26 cellular contexts compared by ENCODE assay signal in the genomic region with DNA sequence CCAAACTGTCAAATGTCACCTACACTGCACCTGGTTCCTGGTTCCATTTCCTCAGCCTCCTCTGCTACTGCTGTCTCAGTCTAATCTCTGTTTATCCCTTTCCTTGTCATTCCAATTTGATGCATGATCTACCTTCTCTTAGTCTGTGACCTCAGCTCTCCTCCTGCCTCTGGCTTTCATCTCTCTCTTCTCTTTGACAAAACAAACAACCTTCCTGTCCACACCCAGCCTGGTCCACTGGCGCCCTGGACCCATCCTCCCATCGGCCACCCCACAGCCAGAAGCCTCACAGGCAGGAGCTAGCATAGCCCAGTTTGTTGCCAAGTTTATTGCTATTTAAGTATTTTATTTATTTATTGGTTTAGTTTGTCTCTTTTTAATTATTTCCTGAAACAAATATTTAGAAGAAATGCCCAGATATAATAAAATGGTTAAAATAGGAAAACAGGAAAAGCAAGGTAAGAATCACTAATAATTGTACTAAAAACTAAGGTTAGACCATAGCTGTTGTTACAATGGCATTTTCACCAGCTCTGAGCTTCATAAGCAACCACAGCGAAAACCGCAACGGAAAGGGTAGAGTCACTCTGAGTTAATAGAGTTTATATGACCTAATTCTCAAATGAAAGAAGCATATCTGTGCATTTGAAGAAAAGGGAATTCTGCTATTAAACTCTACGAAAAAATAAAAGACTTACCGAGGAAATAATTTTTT.
A peak's percentile ranks its signal among the peaks of the same experiment; 100 is the strongest.
DNase-seq lines count a peak whose midpoint lies in the region; ATAC-seq, FAIRE-seq and TF ChIP-seq lines count a peak whose summit lies in the region.
"Had no signal": no experiment of that assay in that cellular context is flagged by ENCODE, and none has a peak within 500 bp of the region (broad histone marks: within the 10 kb centered on the region; RNA-seq: fewer than 3 reads in every experiment).

No MANE protein-coding gene starts in this region.

- TF ChIP-seq CTCF in endodermal cell (conservative IDR thresholded peaks at IDR 0.05) = no peak
- no peak for TF ChIP-seq CTCF in right atrium auricular region (IDR thresholded peaks at IDR 0.05)
- TF ChIP-seq CTCF in WTC11 (IDR thresholded peaks at IDR 0.05) = no peak

- H3K4me1 Mint-ChIP-seq in endodermal cell (peaks cover 28% of the 10 kb centered on the region), WTC11 (peaks cover 15% of the 10 kb centered on the region)
- H3K4me1 Mint-ChIP-seq: CD14-positive monocyte; stimulated activated naive B cell treated with anti-CD40 and anti-IgM and Interleukin-4, amounts not matched to agents 10 μg/mL and 1 μg/mL and 100 μg/mL, for 72 hours had no signal

- 86 to 97% methylated on average over 6 to 7 of the region's 7 CpGs for WGBS in endodermal cell (ENCODE audit: insufficient coverage in 1 of 2, insufficient read length in 1 of 2), 2 experiments

- H3K36me3 ChIP-seq in endodermal cell (ENCODE audit: control insufficient read depth, insufficient read depth, low read length) = no peaks in the 10 kb centered on the region
- H3K36me3 ChIP-seq in neuron (ENCODE audit: insufficient read depth, low read length) = no peaks in the 10 kb centered on the region
- no peaks in the 10 kb centered on the region for H3K36me3 ChIP-seq in right atrium auricular region
- H3K36me3 ChIP-seq: HAP-1, vagina had no signal

- no peak overlapping the region for H2AFZ ChIP-seq in neuron (ENCODE audit: low read depth, low read length)
- H2AFZ ChIP-seq: PC-9 had no signal

- H3K4me1 ChIP-seq in endodermal cell (ENCODE audit: control insufficient read depth, insufficient read depth, low read length) = peaks cover 9% of the 10 kb centered on the region
- H3K4me1 ChIP-seq in neuron (ENCODE audit: insufficient read depth, low read length) = peaks cover 48% of the 10 kb centered on the region
- H3K4me1 ChIP-seq in right atrium auricular region = peaks cover 0 to 1% of the 10 kb centered on the region in 2 donors
- H3K4me1 ChIP-seq: HAP-1, vagina had no signal

- POLR2A ChIA-PET in WTC11 (lab: Charles Lee) = no interaction called here

- DNase-seq in ELR (ENCODE audit: low read depth) (peak; percentile 7), RCC 7860 (ENCODE audit: low spot score) (peak; percentile 30), endodermal cell (no peak), DMS 273 (lab: John Stamatoyannopoulos, UW; ENCODE audit: unreplicated experiment) (no peak), right atrium auricular region (ENCODE audit: low spot score) (no peak), WTC11 (ENCODE audit: low spot score) (no peak)
- DNase-seq: activated CD4-positive, alpha-beta T cell treated with anti-CD3 and anti-CD28 coated beads for 4 hours; activated naive CD4-positive, alpha-beta T cell treated with anti-CD3 and anti-CD28 coated beads, Interleukin-2, amount 50 U/mL, for 16 hours; aorta; caudate nucleus; mammary epithelial cell; NCI-H1694 treated with DMSO at 0.1 percent for 48 hours; NCI-H774; nucleus accumbens; PC-9; SIG-M5; stimulated activated CD4-positive, alpha-beta T cell treated with anti-CD3 and anti-CD28 coated beads, Interleukin-4, amount 100 ng/mL, for 24 hours; stimulated activated naive B cell treated with anti-CD40 and anti-IgM and Interleukin-4, amounts not matched to agents 10 μg/mL and 1 μg/mL and 100 μg/mL, for 72 hours had no signal

- H3K4me3 Mint-ChIP-seq in endodermal cell = no peak overlapping the region
- H3K4me3 Mint-ChIP-seq in WTC11 = no peak overlapping the region
- H3K4me3 Mint-ChIP-seq: activated T-helper 1 cell treated with anti-CD3 and anti-CD28 coated beads, Interleukin-12 subunit alpha, Interleukin-12 subunit beta, Interleukin-2, Interleukin-4 antibody, amounts not matched to agents 30 ng/mL and 10 ng/mL and 1 ng/mL, durations not matched to agents 14 hours and 24 hours and 36 hours; stimulated activated naive B cell treated with anti-CD40 and anti-IgM and Interleukin-4, amounts not matched to agents 10 μg/mL and 1 μg/mL and 100 μg/mL, for 72 hours; T-helper 1 cell treated with Interleukin-12 subunit alpha and Interleukin-12 subunit beta and Interleukin-4 antibody, amounts not matched to agents 30 μg/mL and 1 μg/mL, for 36 hours had no signal

- H3K27me3 Mint-ChIP-seq in endodermal cell (ENCODE audit: insufficient read depth) (peaks cover 25% of the 10 kb centered on the region), WTC11 (ENCODE audit: low read depth) (peaks cover 6% of the 10 kb centered on the region)

- no peak overlapping the region for H3K27ac Mint-ChIP-seq in endodermal cell
- no peak overlapping the region for H3K27ac Mint-ChIP-seq in WTC11
- H3K27ac Mint-ChIP-seq: activated T-helper 1 cell treated with anti-CD3 and anti-CD28 coated beads, Interleukin-12 subunit alpha, Interleukin-12 subunit beta, Interleukin-2, Interleukin-4 antibody, amounts not matched to agents 30 ng/mL and 10 ng/mL and 1 ng/mL, durations not matched to agents 14 hours and 24 hours and 36 hours; stimulated activated naive B cell treated with anti-CD40 and anti-IgM and Interleukin-4, amounts not matched to agents 10 μg/mL and 1 μg/mL and 100 μg/mL, for 72 hours; T-helper 1 cell treated with Interleukin-12 subunit alpha and Interleukin-12 subunit beta and Interleukin-4 antibody, amounts not matched to agents 30 μg/mL and 1 μg/mL, for 36 hours had no signal

- no peak for ATAC-seq in WTC11
- ATAC-seq: stimulated activated naive B cell treated with anti-CD40 and anti-IgM and Interleukin-4, amounts not matched to agents 10 μg/mL and 1 μg/mL and 100 μg/mL, for 72 hours had no signal

- H3K9ac ChIP-seq in endodermal cell (ENCODE audit: extremely low read depth, low read length, poor library complexity, severe bottlenecking) = no peak overlapping the region

- FAIRE-seq in RCC 7860 (lab: Jason Lieb, UNC) = peak; percentile 61
- FAIRE-seq: D721Med, endothelial cell of umbilical vein had no signal

- peak overlapping the region; percentile 15 for H3K27ac ChIP-seq in endodermal cell (ENCODE audit: low read depth, low read length)
- H3K27ac ChIP-seq in right atrium auricular region = no peak overlapping the region
- H3K27ac ChIP-seq: PC-9, vagina had no signal

- no peaks in the 10 kb centered on the region for H3K9me3 ChIP-seq in endodermal cell (ENCODE audit: control insufficient read depth, low read length)
- no peaks in the 10 kb centered on the region for H3K9me3 ChIP-seq in neuron (ENCODE audit: low read length)
- no peaks in the 10 kb centered on the region for H3K9me3 ChIP-seq in right atrium auricular region
- H3K9me3 ChIP-seq: HAP-1, vagina had no signal

- H3K4me3 ChIP-seq in endodermal cell (ENCODE audit: low read length) (no peak overlapping the region), neuron (ENCODE audit: low read length) (peak overlapping the region; percentile 1), right atrium auricular region (no peak overlapping the region)
- H3K4me3 ChIP-seq: HAP-1, PC-9, vagina had no signal

- H3K36me3 Mint-ChIP-seq in endodermal cell (ENCODE audit: low read depth) (no peaks in the 10 kb centered on the region), WTC11 (no peaks in the 10 kb centered on the region)
- H3K36me3 Mint-ChIP-seq: CD14-positive monocyte; stimulated activated naive B cell treated with anti-CD40 and anti-IgM and Interleukin-4, amounts not matched to agents 10 μg/mL and 1 μg/mL and 100 μg/mL, for 72 hours had no signal

- H3K27me3 ChIP-seq in endodermal cell (ENCODE audit: control insufficient read depth, insufficient read depth, low read length, poor library complexity, severe bottlenecking) (no peaks in the 10 kb centered on the region), neuron (ENCODE audit: insufficient read depth, low read length) (no peaks in the 10 kb centered on the region), right atrium auricular region (no peaks in the 10 kb centered on the region)
- H3K27me3 ChIP-seq: vagina had no signal

- H3K9me3 Mint-ChIP-seq in endodermal cell = peaks cover 1% of the 10 kb centered on the region
- no peaks in the 10 kb centered on the region for H3K9me3 Mint-ChIP-seq in WTC11
- H3K9me3 Mint-ChIP-seq: activated T-helper 1 cell treated with anti-CD3 and anti-CD28 coated beads, Interleukin-12 subunit alpha, Interleukin-12 subunit beta, Interleukin-2, Interleukin-4 antibody, amounts not matched to agents 30 ng/mL and 10 ng/mL and 1 ng/mL, durations not matched to agents 14 hours and 24 hours and 36 hours; stimulated activated naive B cell treated with anti-CD40 and anti-IgM and Interleukin-4, amounts not matched to agents 10 μg/mL and 1 μg/mL and 100 μg/mL, for 72 hours; T-helper 1 cell treated with Interleukin-12 subunit alpha and Interleukin-12 subunit beta and Interleukin-4 antibody, amounts not matched to agents 30 μg/mL and 1 μg/mL, for 36 hours had no signal

- CTCF ChIA-PET in WTC11 (lab: Charles Lee) = interaction anchor here (1.1 to 1.2 kb wide), 2 partner anchors 26 to 1056 kb away, joined by 3 read pairs; no protein-coding TSS in a partner anchor

TF ChIP-seq in WTC11, 78 proteins besides CTCF, POLR2A, EP300 and RAD21:
- TF ChIP-seq TP53 (CRISPR knock-in tag; IDR thresholded peaks at IDR 0.05) (no peak), ATF1 (CRISPR knock-in tag; IDR thresholded peaks at IDR 0.05) (no peak), FOXK1 (CRISPR knock-in tag; IDR thresholded peaks at IDR 0.05) (no peak)

Comparison
In these comparisons a context has a peak if more than half of its experiments do, and no peak if none do; other contexts are left out.
1. DNase-seq: peak in ELR (single experiment) and RCC 7860 (single experiment); none in endodermal cell (single experiment), DMS 273 (single experiment), right atrium auricular region (single experiment) and WTC11 (single experiment).